ENCODE assay signal across 29 cellular contexts in genomic region chr1:17718136-17718535, GRCh38. TPM values are rescaled to one million over a fixed set of nuclear protein-coding genes. Genes with fewer than 3 reads are reported as not detected.
"Had no signal": no experiment of that assay in that cellular context is flagged by ENCODE, and none has a peak within 500 bp of the region (broad histone marks: within the 10 kb centered on the region; RNA-seq: fewer than 3 reads in every experiment).

No MANE protein-coding gene starts in this region.

- DNase-seq: activated CD4-positive, alpha-beta T cell treated with anti-CD3 and anti-CD28 coated beads, Interleukin-2, amount 10 ng/mL, durations not matched to agents 24 days and 14 days; activated CD8-positive, alpha-beta memory T cell treated with anti-CD3 and anti-CD28 coated beads, Interleukin-2, amount 10 ng/mL, durations not matched to agents 7 days and 5 days; activated CD8-positive, alpha-beta T cell treated with anti-CD3 and anti-CD28 coated beads for 36 hours; activated effector memory CD4-positive, alpha-beta T cell treated with anti-CD3 and anti-CD28 coated beads, Interleukin-2, amount 50 U/mL, for 16 hours; activated naive CD4-positive, alpha-beta T cell treated with anti-CD3 and anti-CD28 coated beads, Interleukin-2, amount 10 ng/mL, durations not matched to agents 7 days and 5 days; activated T-cell treated with anti-CD3 and anti-CD28 coated beads for 4 hours; anterior cingulate cortex; effector CD4-positive, alpha-beta T cell; foreskin fibroblast; immature natural killer cell; left lung; naive thymus-derived CD4-positive, alpha-beta T cell; small intestine; stimulated activated CD4-positive, alpha-beta T cell treated with anti-CD3 and anti-CD28 coated beads, Interleukin-2, amount 100 ng/mL, for 24 hours; transverse colon had no signal

- H3K36me3 ChIP-seq: left lung, transverse colon had no signal

- H3K9me3 Mint-ChIP-seq: activated CD4-positive, alpha-beta T cell treated with anti-CD3 and anti-CD28 coated beads, Interleukin-2, amount 10 ng/mL, durations not matched to agents 24 days and 14 days; activated CD8-positive, alpha-beta T cell treated with anti-CD3 and anti-CD28 coated beads for 36 hours; activated naive CD4-positive, alpha-beta T cell treated with anti-CD3 and anti-CD28 coated beads, Interleukin-2, amount 10 ng/mL, durations not matched to agents 7 days and 5 days; dendritic cell treated with granulocyte-macrophage colony-stimulating factor and Interleukin-4, amounts not matched to agents 40 ng/mL and 50 ng/mL, for 4 days; naive thymus-derived CD4-positive, alpha-beta T cell; stimulated activated effector memory CD8-positive, alpha-beta T cell treated with anti-CD3 and anti-CD28 coated beads, Interleukin-12 subunit alpha, Interleukin-12 subunit beta, amount 100 ng/mL, for 72 hours had no signal

- H3K4me1 ChIP-seq: left lung, transverse colon had no signal

- H3K4me3 ChIP-seq: left lung, lung, transverse colon had no signal

- H3K36me3 Mint-ChIP-seq: activated CD8-positive, alpha-beta memory T cell treated with anti-CD3 and anti-CD28 coated beads, Interleukin-2, amount 10 ng/mL, durations not matched to agents 7 days and 5 days; activated naive CD4-positive, alpha-beta T cell treated with anti-CD3 and anti-CD28 coated beads, Interleukin-2, amount 10 ng/mL, durations not matched to agents 7 days and 5 days; brain; immature natural killer cell; naive thymus-derived CD4-positive, alpha-beta T cell had no signal

- H3K27ac ChIP-seq: left lung, transverse colon had no signal

- H3K4me1 Mint-ChIP-seq: activated CD4-positive, alpha-beta T cell treated with anti-CD3 and anti-CD28 coated beads, Interleukin-2, amount 10 ng/mL, durations not matched to agents 24 days and 14 days; activated CD8-positive, alpha-beta memory T cell treated with anti-CD3 and anti-CD28 coated beads, Interleukin-2, amount 10 ng/mL, durations not matched to agents 7 days and 5 days; activated naive CD4-positive, alpha-beta T cell treated with anti-CD3 and anti-CD28 coated beads, Interleukin-2, amount 10 ng/mL, durations not matched to agents 7 days and 5 days; immature natural killer cell; naive thymus-derived CD4-positive, alpha-beta T cell; stimulated activated effector memory CD8-positive, alpha-beta T cell treated with anti-CD3 and anti-CD28 coated beads, Interleukin-12 subunit alpha, Interleukin-12 subunit beta, amount 100 ng/mL, for 72 hours had no signal

- H3K27ac Mint-ChIP-seq: activated CD4-positive, alpha-beta T cell treated with anti-CD3 and anti-CD28 coated beads, Interleukin-2, amount 10 ng/mL, durations not matched to agents 24 days and 14 days; activated CD8-positive, alpha-beta memory T cell treated with anti-CD3 and anti-CD28 coated beads, Interleukin-2, amount 10 ng/mL, durations not matched to agents 7 days and 5 days; activated CD8-positive, alpha-beta T cell treated with anti-CD3 and anti-CD28 coated beads for 36 hours; activated naive CD4-positive, alpha-beta T cell treated with anti-CD3 and anti-CD28 coated beads, Interleukin-2, amount 10 ng/mL, durations not matched to agents 7 days and 5 days; dendritic cell treated with granulocyte-macrophage colony-stimulating factor and Interleukin-4, amounts not matched to agents 40 ng/mL and 50 ng/mL, for 4 days; immature natural killer cell; naive thymus-derived CD4-positive, alpha-beta T cell; stimulated activated effector memory CD8-positive, alpha-beta T cell treated with anti-CD3 and anti-CD28 coated beads, Interleukin-12 subunit alpha, Interleukin-12 subunit beta, amount 100 ng/mL, for 72 hours had no signal

- ATAC-seq: activated CD4-positive, CD25-positive, alpha-beta regulatory T cell treated with anti-CD3 and anti-CD28 coated beads, Interleukin-2, amount 50 U/mL, for 24 hours; activated CD8-positive, alpha-beta memory T cell treated with anti-CD3 and anti-CD28 coated beads, Interleukin-2, amount 10 ng/mL, durations not matched to agents 7 days and 5 days; activated CD8-positive, alpha-beta T cell treated with anti-CD3 and anti-CD28 coated beads for 36 hours; left lung; naive thymus-derived CD4-positive, alpha-beta T cell; sciatic nerve; stimulated activated effector memory CD8-positive, alpha-beta T cell treated with anti-CD3 and anti-CD28 coated beads, Interleukin-12 subunit alpha, Interleukin-12 subunit beta, amount 100 ng/mL, for 72 hours had no signal

- H3K27me3 Mint-ChIP-seq: activated CD4-positive, alpha-beta T cell treated with anti-CD3 and anti-CD28 coated beads, Interleukin-2, amount 10 ng/mL, durations not matched to agents 24 days and 14 days; activated CD8-positive, alpha-beta memory T cell treated with anti-CD3 and anti-CD28 coated beads, Interleukin-2, amount 10 ng/mL, durations not matched to agents 7 days and 5 days; activated naive CD4-positive, alpha-beta T cell treated with anti-CD3 and anti-CD28 coated beads, Interleukin-2, amount 10 ng/mL, durations not matched to agents 7 days and 5 days had no signal

- H3K4me3 Mint-ChIP-seq: activated CD4-positive, alpha-beta T cell treated with anti-CD3 and anti-CD28 coated beads, Interleukin-2, amount 10 ng/mL, durations not matched to agents 24 days and 14 days; activated CD8-positive, alpha-beta memory T cell treated with anti-CD3 and anti-CD28 coated beads, Interleukin-2, amount 10 ng/mL, durations not matched to agents 7 days and 5 days; activated CD8-positive, alpha-beta T cell treated with anti-CD3 and anti-CD28 coated beads for 36 hours; activated naive CD4-positive, alpha-beta T cell treated with anti-CD3 and anti-CD28 coated beads, Interleukin-2, amount 10 ng/mL, durations not matched to agents 7 days and 5 days; brain; dendritic cell treated with granulocyte-macrophage colony-stimulating factor and Interleukin-4, amounts not matched to agents 40 ng/mL and 50 ng/mL, for 4 days; immature natural killer cell; naive thymus-derived CD4-positive, alpha-beta T cell; stimulated activated effector memory CD8-positive, alpha-beta T cell treated with anti-CD3 and anti-CD28 coated beads, Interleukin-12 subunit alpha, Interleukin-12 subunit beta, amount 100 ng/mL, for 72 hours had no signal

RNA-seq across cellular contexts. Expression of gene ACTL8, which starts 37.0 kb away (rescaled TPM):
- total RNA-seq: activated CD4-positive, alpha-beta T cell treated with anti-CD3 and anti-CD28 coated beads, Interleukin-2, amount 10 ng/mL, durations not matched to agents 24 days and 14 days; activated CD8-positive, alpha-beta memory T cell treated with anti-CD3 and anti-CD28 coated beads, Interleukin-2, amount 10 ng/mL, durations not matched to agents 7 days and 5 days; activated CD8-positive, alpha-beta T cell treated with anti-CD3 and anti-CD28 coated beads for 36 hours; cardiac septum; epithelial cell of proximal tubule; fibroblast of lung; left lung; lung; mesenteric fat pad; naive thymus-derived CD4-positive, alpha-beta T cell; osteoblast; posterior vena cava; renal cortical epithelial cell; sciatic nerve; temporal lobe; transverse colon had no signal
- polyA plus RNA-seq: immature natural killer cell; lung; naive thymus-derived CD4-positive, alpha-beta T cell had no signal
